Comparison of ENCODE assay signal across 1 cellular context in the genomic region with DNA sequence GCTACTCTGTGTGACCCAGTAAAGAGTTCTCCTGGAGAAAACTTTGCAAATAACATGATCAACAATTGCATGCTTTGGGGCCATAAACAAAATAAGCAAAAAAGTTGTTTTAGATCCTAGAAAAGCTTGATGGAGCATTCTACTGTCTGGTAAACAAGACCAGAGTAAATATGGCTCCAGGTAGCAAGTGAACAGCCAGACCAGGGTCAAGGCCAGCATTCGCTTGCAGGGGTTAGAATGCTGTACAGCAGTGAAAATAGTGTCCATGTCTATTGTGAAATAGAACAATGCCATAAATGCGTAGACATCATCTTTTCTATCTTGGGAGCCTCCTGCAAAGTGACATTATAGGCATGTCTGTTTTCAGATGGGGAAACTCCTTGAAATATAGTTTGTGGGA.
TF ChIP-seq lines count a peak whose summit lies in the region.

No MANE protein-coding gene starts in this region.

TF ChIP-seq in HepG2, 621 proteins besides CTCF, POLR2A, EP300 and RAD21 (continued from another document and continues in another):
- TF ChIP-seq ZNF878 (CRISPR knock-in tag; IDR thresholded peaks at IDR 0.05) (no peak), NKX3-1 (CRISPR knock-in tag; IDR thresholded peaks at IDR 0.05) (no peak), FOXP1 (IDR thresholded peaks at IDR 0.05) (no peak), FOXP1 (CRISPR knock-in tag; IDR thresholded peaks at IDR 0.05) (peak; percentile 98), RFXANK (CRISPR knock-in tag; IDR thresholded peaks at IDR 0.05) (no peak), ZNF879 (CRISPR knock-in tag; IDR thresholded peaks at IDR 0.05) (no peak), ISL2 (CRISPR knock-in tag; IDR thresholded peaks at IDR 0.05) (no peak), ZNF335 (CRISPR knock-in tag; IDR thresholded peaks at IDR 0.05) (no peak), ZSCAN31 (CRISPR knock-in tag; IDR thresholded peaks at IDR 0.05; ENCODE audit: low read depth) (no peak), ZSCAN21 (CRISPR knock-in tag; IDR thresholded peaks at IDR 0.05; ENCODE audit: borderline replicate concordance) (no peak), FOXA1 (IDR thresholded peaks at IDR 0.05) (peak; percentile 33; the same call in 1 of the 2 replicates), FOXA1 (CRISPR knock-in tag; IDR thresholded peaks at IDR 0.05) (peak; percentile 77), ZBTB7B (CRISPR knock-in tag; IDR thresholded peaks at IDR 0.05) (no peak), REPIN1 (CRISPR knock-in tag; IDR thresholded peaks at IDR 0.05; ENCODE audit: borderline replicate concordance, low read depth) (no peak), ZNF251 (CRISPR knock-in tag; IDR thresholded peaks at IDR 0.05) (no peak), NRL (CRISPR knock-in tag; IDR thresholded peaks at IDR 0.05; ENCODE audit: borderline replicate concordance) (no peak), TEAD3 (CRISPR knock-in tag; optimal IDR thresholded peaks at IDR 0.05; ENCODE audit: borderline replicate concordance) (peak; percentile 57), FOXK1 (CRISPR knock-in tag; IDR thresholded peaks at IDR 0.05; ENCODE audit: borderline replicate concordance, low read depth) (peak; percentile 95; the same call in 1 of the 2 replicates), ZNF839 (CRISPR knock-in tag; IDR thresholded peaks at IDR 0.05; ENCODE audit: borderline replicate concordance) (no peak), ZC3H13 (CRISPR knock-in tag; IDR thresholded peaks at IDR 0.05) (no peak), RXRB (CRISPR knock-in tag; IDR thresholded peaks at IDR 0.05; ENCODE audit: borderline replicate concordance) (peak; percentile 92), ZFP37 (CRISPR knock-in tag; IDR thresholded peaks at IDR 0.05; ENCODE audit: borderline replicate concordance) (no peak), ZFP41 (CRISPR knock-in tag; IDR thresholded peaks at IDR 0.05; ENCODE audit: borderline replicate concordance) (no peak), ARNT (IDR thresholded peaks at IDR 0.05) (no peak), ZNF136 (CRISPR knock-in tag; IDR thresholded peaks at IDR 0.05; ENCODE audit: low read depth) (no peak), ZNF317 (CRISPR knock-in tag; IDR thresholded peaks at IDR 0.05) (no peak), ATM (IDR thresholded peaks at IDR 0.05; ENCODE audit: borderline replicate concordance) (no peak), ZNF101 (CRISPR knock-in tag; IDR thresholded peaks at IDR 0.05; ENCODE audit: borderline replicate concordance, low read depth) (no peak), GABPA (IDR thresholded peaks at IDR 0.05; ENCODE audit: low read depth, low read length) (no peak), GABPA (CRISPR knock-in tag; IDR thresholded peaks at IDR 0.05; ENCODE audit: low read depth) (no peak), MAF1 (CRISPR knock-in tag; IDR thresholded peaks at IDR 0.05; ENCODE audit: borderline replicate concordance) (no peak), TCF7L2 (IDR thresholded peaks at IDR 0.05; ENCODE audit: low read depth, low read length) (no peak), HMG20A (CRISPR knock-in tag; IDR thresholded peaks at IDR 0.05; ENCODE audit: borderline replicate concordance) (peak; percentile 77), ATF1 (CRISPR knock-in tag; IDR thresholded peaks at IDR 0.05) (no peak; the same call in 1 of the 2 replicates), ZNF572 (CRISPR knock-in tag; IDR thresholded peaks at IDR 0.05) (no peak), ZNF562 (CRISPR knock-in tag; IDR thresholded peaks at IDR 0.05; ENCODE audit: borderline replicate concordance) (no peak), CBX2 (IDR thresholded peaks at IDR 0.05; ENCODE audit: low read depth, low read length) (no peak), CBX2 (CRISPR knock-in tag; IDR thresholded peaks at IDR 0.05; ENCODE audit: low read depth) (no peak), ZZZ3 (CRISPR knock-in tag; IDR thresholded peaks at IDR 0.05; ENCODE audit: borderline replicate concordance) (no peak), TBP (CRISPR knock-in tag; IDR thresholded peaks at IDR 0.05) (no peak), ZNF547 (CRISPR knock-in tag; IDR thresholded peaks at IDR 0.05) (no peak), TBX3 (IDR thresholded peaks at IDR 0.05; ENCODE audit: borderline replicate concordance) (no peak), SNAI1 (CRISPR knock-in tag; IDR thresholded peaks at IDR 0.05; ENCODE audit: borderline replicate concordance) (no peak), ZNF205 (CRISPR knock-in tag; IDR thresholded peaks at IDR 0.05) (no peak), NFIC (IDR thresholded peaks at IDR 0.05; ENCODE audit: low read length) (peak; percentile 72; the same call in 1 of the 2 replicates)
- TF ChIP-seq, protein P1, sequence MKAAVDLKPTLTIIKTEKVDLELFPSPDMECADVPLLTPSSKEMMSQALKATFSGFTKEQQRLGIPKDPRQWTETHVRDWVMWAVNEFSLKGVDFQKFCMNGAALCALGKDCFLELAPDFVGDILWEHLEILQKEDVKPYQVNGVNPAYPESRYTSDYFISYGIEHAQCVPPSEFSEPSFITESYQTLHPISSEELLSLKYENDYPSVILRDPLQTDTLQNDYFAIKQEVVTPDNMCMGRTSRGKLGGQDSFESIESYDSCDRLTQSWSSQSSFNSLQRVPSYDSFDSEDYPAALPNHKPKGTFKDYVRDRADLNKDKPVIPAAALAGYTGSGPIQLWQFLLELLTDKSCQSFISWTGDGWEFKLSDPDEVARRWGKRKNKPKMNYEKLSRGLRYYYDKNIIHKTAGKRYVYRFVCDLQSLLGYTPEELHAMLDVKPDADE (CRISPR knock-in tag; IDR thresholded peaks at IDR 0.05): no peak
- TF ChIP-seq, protein P2, sequence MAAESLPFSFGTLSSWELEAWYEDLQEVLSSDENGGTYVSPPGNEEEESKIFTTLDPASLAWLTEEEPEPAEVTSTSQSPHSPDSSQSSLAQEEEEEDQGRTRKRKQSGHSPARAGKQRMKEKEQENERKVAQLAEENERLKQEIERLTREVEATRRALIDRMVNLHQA (CRISPR knock-in tag; IDR thresholded peaks at IDR 0.05): no peak
- TF ChIP-seq, protein P3, sequence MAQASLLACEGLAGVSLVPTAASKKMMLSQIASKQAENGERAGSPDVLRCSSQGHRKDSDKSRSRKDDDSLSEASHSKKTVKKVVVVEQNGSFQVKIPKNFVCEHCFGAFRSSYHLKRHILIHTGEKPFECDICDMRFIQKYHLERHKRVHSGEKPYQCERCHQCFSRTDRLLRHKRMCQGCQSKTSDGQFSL (CRISPR knock-in tag; IDR thresholded peaks at IDR 0.05): no peak
- TF ChIP-seq, protein P4, sequence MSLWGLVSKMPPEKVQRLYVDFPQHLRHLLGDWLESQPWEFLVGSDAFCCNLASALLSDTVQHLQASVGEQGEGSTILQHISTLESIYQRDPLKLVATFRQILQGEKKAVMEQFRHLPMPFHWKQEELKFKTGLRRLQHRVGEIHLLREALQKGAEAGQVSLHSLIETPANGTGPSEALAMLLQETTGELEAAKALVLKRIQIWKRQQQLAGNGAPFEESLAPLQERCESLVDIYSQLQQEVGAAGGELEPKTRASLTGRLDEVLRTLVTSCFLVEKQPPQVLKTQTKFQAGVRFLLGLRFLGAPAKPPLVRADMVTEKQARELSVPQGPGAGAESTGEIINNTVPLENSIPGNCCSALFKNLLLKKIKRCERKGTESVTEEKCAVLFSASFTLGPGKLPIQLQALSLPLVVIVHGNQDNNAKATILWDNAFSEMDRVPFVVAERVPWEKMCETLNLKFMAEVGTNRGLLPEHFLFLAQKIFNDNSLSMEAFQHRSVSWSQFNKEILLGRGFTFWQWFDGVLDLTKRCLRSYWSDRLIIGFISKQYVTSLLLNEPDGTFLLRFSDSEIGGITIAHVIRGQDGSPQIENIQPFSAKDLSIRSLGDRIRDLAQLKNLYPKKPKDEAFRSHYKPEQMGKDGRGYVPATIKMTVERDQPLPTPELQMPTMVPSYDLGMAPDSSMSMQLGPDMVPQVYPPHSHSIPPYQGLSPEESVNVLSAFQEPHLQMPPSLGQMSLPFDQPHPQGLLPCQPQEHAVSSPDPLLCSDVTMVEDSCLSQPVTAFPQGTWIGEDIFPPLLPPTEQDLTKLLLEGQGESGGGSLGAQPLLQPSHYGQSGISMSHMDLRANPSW (CRISPR knock-in tag; IDR thresholded peaks at IDR 0.05; ENCODE audit: borderline replicate concordance): no peak
- TF ChIP-seq, protein P5, sequence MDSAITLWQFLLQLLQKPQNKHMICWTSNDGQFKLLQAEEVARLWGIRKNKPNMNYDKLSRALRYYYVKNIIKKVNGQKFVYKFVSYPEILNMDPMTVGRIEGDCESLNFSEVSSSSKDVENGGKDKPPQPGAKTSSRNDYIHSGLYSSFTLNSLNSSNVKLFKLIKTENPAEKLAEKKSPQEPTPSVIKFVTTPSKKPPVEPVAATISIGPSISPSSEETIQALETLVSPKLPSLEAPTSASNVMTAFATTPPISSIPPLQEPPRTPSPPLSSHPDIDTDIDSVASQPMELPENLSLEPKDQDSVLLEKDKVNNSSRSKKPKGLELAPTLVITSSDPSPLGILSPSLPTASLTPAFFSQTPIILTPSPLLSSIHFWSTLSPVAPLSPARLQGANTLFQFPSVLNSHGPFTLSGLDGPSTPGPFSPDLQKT (CRISPR knock-in tag; IDR thresholded peaks at IDR 0.05; ENCODE audit: borderline replicate concordance): no peak
- TF ChIP-seq, protein P6, sequence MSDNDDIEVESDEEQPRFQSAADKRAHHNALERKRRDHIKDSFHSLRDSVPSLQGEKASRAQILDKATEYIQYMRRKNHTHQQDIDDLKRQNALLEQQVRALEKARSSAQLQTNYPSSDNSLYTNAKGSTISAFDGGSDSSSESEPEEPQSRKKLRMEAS (IDR thresholded peaks at IDR 0.05): no peak
- TF ChIP-seq, protein P7, sequence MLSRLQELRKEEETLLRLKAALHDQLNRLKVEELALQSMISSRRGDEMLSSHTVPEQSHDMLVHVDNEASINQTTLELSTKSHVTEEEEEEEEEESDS (CRISPR knock-in tag; IDR thresholded peaks at IDR 0.05; ENCODE audit: borderline replicate concordance): no peak
- TF ChIP-seq, protein P8, sequence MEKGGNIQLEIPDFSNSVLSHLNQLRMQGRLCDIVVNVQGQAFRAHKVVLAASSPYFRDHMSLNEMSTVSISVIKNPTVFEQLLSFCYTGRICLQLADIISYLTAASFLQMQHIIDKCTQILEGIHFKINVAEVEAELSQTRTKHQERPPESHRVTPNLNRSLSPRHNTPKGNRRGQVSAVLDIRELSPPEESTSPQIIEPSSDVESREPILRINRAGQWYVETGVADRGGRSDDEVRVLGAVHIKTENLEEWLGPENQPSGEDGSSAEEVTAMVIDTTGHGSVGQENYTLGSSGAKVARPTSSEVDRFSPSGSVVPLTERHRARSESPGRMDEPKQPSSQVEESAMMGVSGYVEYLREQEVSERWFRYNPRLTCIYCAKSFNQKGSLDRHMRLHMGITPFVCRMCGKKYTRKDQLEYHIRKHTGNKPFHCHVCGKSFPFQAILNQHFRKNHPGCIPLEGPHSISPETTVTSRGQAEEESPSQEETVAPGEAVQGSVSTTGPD (CRISPR knock-in tag; IDR thresholded peaks at IDR 0.05): no peak
- TF ChIP-seq, protein P9, sequence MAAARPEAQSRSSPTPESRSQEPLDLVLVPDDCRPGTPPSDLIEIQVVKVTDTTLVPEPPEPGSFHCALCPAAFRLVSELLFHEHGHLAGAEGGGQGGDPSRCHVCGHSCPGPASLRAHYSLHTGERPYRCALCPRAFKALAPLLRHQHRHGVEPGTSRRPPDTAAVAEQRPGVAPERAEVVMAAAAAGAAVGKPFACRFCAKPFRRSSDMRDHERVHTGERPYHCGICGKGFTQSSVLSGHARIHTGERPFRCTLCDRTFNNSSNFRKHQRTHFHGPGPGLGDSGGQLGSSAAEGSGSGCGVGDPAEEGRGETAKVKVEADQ (CRISPR knock-in tag; IDR thresholded peaks at IDR 0.05; ENCODE audit: borderline replicate concordance): no peak
- TF ChIP-seq, protein P10, sequence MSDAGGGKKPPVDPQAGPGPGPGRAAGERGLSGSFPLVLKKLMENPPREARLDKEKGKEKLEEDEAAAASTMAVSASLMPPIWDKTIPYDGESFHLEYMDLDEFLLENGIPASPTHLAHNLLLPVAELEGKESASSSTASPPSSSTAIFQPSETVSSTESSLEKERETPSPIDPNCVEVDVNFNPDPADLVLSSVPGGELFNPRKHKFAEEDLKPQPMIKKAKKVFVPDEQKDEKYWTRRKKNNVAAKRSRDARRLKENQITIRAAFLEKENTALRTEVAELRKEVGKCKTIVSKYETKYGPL (CRISPR knock-in tag; IDR thresholded peaks at IDR 0.05): no peak
- TF ChIP-seq, protein P11, sequence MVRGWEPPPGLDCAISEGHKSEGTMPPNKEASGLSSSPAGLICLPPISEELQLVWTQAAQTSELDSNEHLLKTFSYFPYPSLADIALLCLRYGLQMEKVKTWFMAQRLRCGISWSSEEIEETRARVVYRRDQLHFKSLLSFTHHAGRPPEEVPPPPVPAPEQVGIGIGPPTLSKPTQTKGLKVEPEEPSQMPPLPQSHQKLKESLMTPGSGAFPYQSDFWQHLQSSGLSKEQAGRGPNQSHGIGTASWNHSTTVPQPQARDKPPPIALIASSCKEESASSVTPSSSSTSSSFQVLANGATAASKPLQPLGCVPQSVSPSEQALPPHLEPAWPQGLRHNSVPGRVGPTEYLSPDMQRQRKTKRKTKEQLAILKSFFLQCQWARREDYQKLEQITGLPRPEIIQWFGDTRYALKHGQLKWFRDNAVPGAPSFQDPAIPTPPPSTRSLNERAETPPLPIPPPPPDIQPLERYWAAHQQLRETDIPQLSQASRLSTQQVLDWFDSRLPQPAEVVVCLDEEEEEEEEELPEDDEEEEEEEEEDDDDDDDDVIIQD (CRISPR knock-in tag; IDR thresholded peaks at IDR 0.05; ENCODE audit: low read depth): peak; percentile 75; the same call in 1 of the 2 replicates
